ENCODE assay signal across 20 cellular contexts in genomic region chr7:93592588-93593266, GRCh38. TPM values are rescaled to one million over a fixed set of nuclear protein-coding genes. Genes with fewer than 3 reads are reported as not detected.
"Had no signal": no experiment of that assay in that cellular context is flagged by ENCODE, and none has a peak within 500 bp of the region (broad histone marks: within the 10 kb centered on the region; RNA-seq: fewer than 3 reads in every experiment).

No MANE protein-coding gene starts in this region.

- H3K36me3 Mint-ChIP-seq: activated naive CD8-positive, alpha-beta T cell; naive thymus-derived CD8-positive, alpha-beta T cell; stimulated activated naive B cell treated with anti-CD40 and anti-IgM and Interleukin-4, amounts not matched to agents 10 μg/mL and 1 μg/mL and 100 μg/mL, for 72 hours had no signal

- DNase-seq: activated B cell treated with CpG ODN at 0.5 μM for 24 hours; activated CD4-positive, alpha-beta T cell treated with anti-CD3 and anti-CD28 coated beads for 48 hours; activated CD8-positive, alpha-beta memory T cell treated with anti-CD3 and anti-CD28 coated beads, Interleukin-2, amount 50 U/mL, for 48 hours; activated gamma-delta T cell; activated T-cell treated with anti-CD3 and anti-CD28 coated beads, Interleukin-2, amount 50 U/mL, for 72 hours; amniotic stem cell; dorsolateral prefrontal cortex; erythroblast; gastrocnemius medialis; left ventricle myocardium inferior; naive thymus-derived CD8-positive, alpha-beta T cell; occipital lobe; stimulated activated CD4-positive, alpha-beta T cell treated with anti-CD3 and anti-CD28 coated beads, Interleukin-4, amount 100 ng/mL, for 1 hour; stimulated activated naive B cell treated with anti-CD40 and anti-IgM and Interleukin-4, amounts not matched to agents 10 μg/mL and 1 μg/mL and 100 μg/mL, for 72 hours had no signal

- H3K4me3 Mint-ChIP-seq: activated B cell treated with CpG ODN at 0.5 μM for 24 hours; activated naive CD8-positive, alpha-beta T cell; activated T-cell treated with anti-CD3 and anti-CD28 coated beads, Interleukin-2, amount 50 U/mL, for 72 hours; memory B cell; naive thymus-derived CD8-positive, alpha-beta T cell; stimulated activated naive B cell treated with anti-CD40 and anti-IgM and Interleukin-4, amounts not matched to agents 10 μg/mL and 1 μg/mL and 100 μg/mL, for 72 hours had no signal

- H3K27ac Mint-ChIP-seq: activated B cell treated with CpG ODN at 0.5 μM for 24 hours; activated naive CD8-positive, alpha-beta T cell; activated T-cell treated with anti-CD3 and anti-CD28 coated beads, Interleukin-2, amount 50 U/mL, for 72 hours; memory B cell; naive thymus-derived CD8-positive, alpha-beta T cell; stimulated activated naive B cell treated with anti-CD40 and anti-IgM and Interleukin-4, amounts not matched to agents 10 μg/mL and 1 μg/mL and 100 μg/mL, for 72 hours had no signal

- ATAC-seq: activated T-cell treated with anti-CD3 and anti-CD28 coated beads, Interleukin-2, amount 50 U/mL, for 72 hours; gastrocnemius medialis; naive thymus-derived CD8-positive, alpha-beta T cell; stimulated activated naive B cell treated with anti-CD40 and anti-IgM and Interleukin-4, amounts not matched to agents 10 μg/mL and 1 μg/mL and 100 μg/mL, for 72 hours had no signal

- H3K9me3 ChIP-seq: gastrocnemius medialis, left ventricle myocardium inferior, tibial nerve, vagina had no signal

- H3K4me1 Mint-ChIP-seq: activated B cell treated with CpG ODN at 0.5 μM for 24 hours; memory B cell; naive thymus-derived CD8-positive, alpha-beta T cell; stimulated activated naive B cell treated with anti-CD40 and anti-IgM and Interleukin-4, amounts not matched to agents 10 μg/mL and 1 μg/mL and 100 μg/mL, for 72 hours had no signal

- H3K4me1 ChIP-seq: gastrocnemius medialis, left ventricle myocardium inferior, tibial nerve, vagina had no signal

- H3K36me3 ChIP-seq: gastrocnemius medialis, left ventricle myocardium inferior, tibial nerve, vagina had no signal

- H3K4me3 ChIP-seq: dorsolateral prefrontal cortex, gastrocnemius medialis, left ventricle myocardium inferior, tibial nerve, vagina had no signal

- H3K27me3 ChIP-seq: gastrocnemius medialis, tibial nerve, vagina had no signal

- H3K9me3 Mint-ChIP-seq: activated B cell treated with CpG ODN at 0.5 μM for 24 hours had no signal

- H3K27ac ChIP-seq: dorsolateral prefrontal cortex, gastrocnemius medialis, left ventricle myocardium inferior, tibial nerve, vagina had no signal

RNA-seq across cellular contexts. Expression of gene CALCR, which starts 18.2 kb away (rescaled TPM):
- total RNA-seq: activated B cell treated with CpG ODN at 0.5 μM for 24 hours; activated T-cell treated with anti-CD3 and anti-CD28 coated beads, Interleukin-2, amount 50 U/mL, for 72 hours; cardiac septum; kidney epithelial cell; naive thymus-derived CD8-positive, alpha-beta T cell; occipital lobe; vagina had no signal
- polyA plus RNA-seq: naive thymus-derived CD8-positive, alpha-beta T cell had no signal
